22 cellular contexts compared by ENCODE assay signal in genomic region chr5:119828536-119828935, GRCh38.
"Had no signal": no experiment of that assay in that cellular context is flagged by ENCODE, and none has a peak within 500 bp of the region (broad histone marks: within the 10 kb centered on the region; RNA-seq: fewer than 3 reads in every experiment).

No MANE protein-coding gene starts in this region.

- H3K36me3 ChIP-seq: adrenal gland, right lobe of liver, suprapubic skin, transverse colon had no signal

- H3K4me1 ChIP-seq: adrenal gland, right lobe of liver, suprapubic skin, transverse colon had no signal

- H3K27ac ChIP-seq: adrenal gland, right lobe of liver, suprapubic skin, transverse colon, VCaP had no signal

- H3K9me3 ChIP-seq: adrenal gland, right lobe of liver, suprapubic skin, transverse colon had no signal

- DNase-seq: activated CD4-positive, alpha-beta T cell treated with anti-CD3 and anti-CD28 coated beads for 4 hours; activated CD4-positive, alpha-beta T cell treated with anti-CD3 and anti-CD28 coated beads, Interleukin-2, amount 50 U/mL, for 4 hours; activated effector memory CD4-positive, alpha-beta T cell treated with Interleukin-2 at 50 U/mL for 16 hours; activated naive CD4-positive, alpha-beta T cell treated with Interleukin-2 at 50 U/mL for 16 hours; adrenal gland; endodermal cell; glutamatergic neuron; left ventricle myocardium superior; posterior cingulate gyrus; right lobe of liver; small intestine; stimulated activated CD4-positive, alpha-beta T cell treated with anti-CD3 and anti-CD28 coated beads, Interleukin-1b, Interleukin-23, amount 100 ng/mL, for 48 hours; stimulated activated CD4-positive, alpha-beta T cell treated with anti-CD3 and anti-CD28 coated beads, Interleukin-4, amount 100 ng/mL, for 4 hours; stimulated activated CD8-positive, alpha-beta memory T cell treated with anti-CD3 and anti-CD28 coated beads, Interleukin-4, amount 100 ng/mL, for 48 hours; stimulated activated naive CD8-positive, alpha-beta T cell treated with anti-CD3 and anti-CD28 coated beads, Interleukin-15, amount 100 ng/mL, for 72 hours; SW 1271; T-helper 9 cell; transverse colon had no signal

- H3K4me3 ChIP-seq: adrenal gland, right lobe of liver, suprapubic skin, transverse colon had no signal

- H3K27me3 ChIP-seq: adrenal gland, right lobe of liver, suprapubic skin, transverse colon had no signal

- ATAC-seq: esophagus mucosa; left ventricle myocardium superior; right lobe of liver; stimulated activated memory B cell treated with anti-CD40 and anti-IgM and Interleukin-4, amounts not matched to agents 10 μg/mL and 1 μg/mL and 100 μg/mL, for 72 hours; stimulated activated naive CD8-positive, alpha-beta T cell treated with anti-CD3 and anti-CD28 coated beads, Interleukin-15, amount 100 ng/mL, for 72 hours had no signal
